Comparison of ENCODE assay signal across 18 cellular contexts in genomic region chr17:16926061-16926511, GRCh38. TPM values are rescaled to one million over a fixed set of nuclear protein-coding genes. Genes with fewer than 3 reads are reported as not detected.
"Had no signal": no experiment of that assay in that cellular context is flagged by ENCODE, and none has a peak within 500 bp of the region (broad histone marks: within the 10 kb centered on the region; RNA-seq: fewer than 3 reads in every experiment).

No MANE protein-coding gene starts in this region.

- ATAC-seq: activated CD8-positive, alpha-beta T cell treated with anti-CD3 and anti-CD28 coated beads, Interleukin-2, amount 10 ng/mL, durations not matched to agents 7 days and 5 days; activated naive CD8-positive, alpha-beta T cell treated with anti-CD3 and anti-CD28 coated beads, Interleukin-2, amount 50 U/mL, for 24 hours; T-helper 17 cell had no signal

- H3K4me1 Mint-ChIP-seq: activated CD4-positive, alpha-beta T cell treated with anti-CD3 and anti-CD28 coated beads, Interleukin-2, amount 10 ng/mL, durations not matched to agents 24 days and 14 days; activated naive CD8-positive, alpha-beta T cell treated with anti-CD3 and anti-CD28 coated beads, Interleukin-2, amount 50 U/mL, for 24 hours; neural crest cell; T-helper 17 cell had no signal

- H3K9me3 ChIP-seq: ovary, tibial nerve had no signal

- H3K4me3 ChIP-seq: ovary, tibial nerve had no signal

- H3K27ac ChIP-seq: ovary, tibial nerve had no signal

- H3K36me3 ChIP-seq: ovary, tibial nerve had no signal

- H3K4me3 Mint-ChIP-seq: activated CD4-positive, alpha-beta T cell treated with anti-CD3 and anti-CD28 coated beads, Interleukin-2, amount 10 ng/mL, durations not matched to agents 24 days and 14 days; activated CD8-positive, alpha-beta T cell treated with anti-CD3 and anti-CD28 coated beads, Interleukin-2, amount 10 ng/mL, durations not matched to agents 7 days and 5 days; activated naive CD8-positive, alpha-beta T cell treated with anti-CD3 and anti-CD28 coated beads, Interleukin-2, amount 50 U/mL, for 24 hours; activated T-helper 1 cell treated with anti-CD3 and anti-CD28 coated beads, Interleukin-12 subunit alpha, Interleukin-12 subunit beta, Interleukin-2, Interleukin-4 antibody, amounts not matched to agents 30 ng/mL and 10 ng/mL and 1 ng/mL, durations not matched to agents 14 hours and 24 hours and 36 hours; neural crest cell; T-helper 17 cell had no signal

- H3K27me3 ChIP-seq: ovary, tibial nerve had no signal

- DNase-seq: activated CD4-positive, alpha-beta T cell treated with anti-CD3 and anti-CD28 coated beads, Interleukin-2, amount 10 ng/mL, durations not matched to agents 24 days and 14 days; activated CD8-positive, alpha-beta T cell treated with anti-CD3 and anti-CD28 coated beads, Interleukin-2, amount 10 ng/mL, durations not matched to agents 7 days and 5 days; activated naive CD4-positive, alpha-beta T cell; activated naive CD8-positive, alpha-beta T cell treated with anti-CD3 and anti-CD28 coated beads, Interleukin-2, amount 50 U/mL, for 24 hours; cerebellar nuclear complex; ovary; stimulated activated CD4-positive, alpha-beta T cell treated with anti-CD3 and anti-CD28 coated beads, Interleukin-15, amount 100 ng/mL, for 24 hours; stimulated activated CD4-positive, alpha-beta T cell treated with anti-CD3 and anti-CD28 coated beads, Interleukin-4, amount 100 ng/mL, for 1 hour; stimulated activated naive CD4-positive, alpha-beta T cell; T-helper 17 cell had no signal

- H3K27me3 Mint-ChIP-seq: activated CD4-positive, alpha-beta T cell treated with anti-CD3 and anti-CD28 coated beads, Interleukin-2, amount 10 ng/mL, durations not matched to agents 24 days and 14 days; activated naive CD8-positive, alpha-beta T cell treated with anti-CD3 and anti-CD28 coated beads, Interleukin-2, amount 50 U/mL, for 24 hours; T-helper 17 cell had no signal

- H3K9me3 Mint-ChIP-seq: activated CD4-positive, alpha-beta T cell treated with anti-CD3 and anti-CD28 coated beads, Interleukin-2, amount 10 ng/mL, durations not matched to agents 24 days and 14 days; activated naive CD8-positive, alpha-beta T cell treated with anti-CD3 and anti-CD28 coated beads, Interleukin-2, amount 50 U/mL, for 24 hours; activated T-helper 1 cell treated with anti-CD3 and anti-CD28 coated beads, Interleukin-12 subunit alpha, Interleukin-12 subunit beta, Interleukin-2, Interleukin-4 antibody, amounts not matched to agents 30 ng/mL and 10 ng/mL and 1 ng/mL, durations not matched to agents 14 hours and 24 hours and 36 hours; neural crest cell had no signal

- H3K27ac Mint-ChIP-seq: activated CD4-positive, alpha-beta T cell treated with anti-CD3 and anti-CD28 coated beads, Interleukin-2, amount 10 ng/mL, durations not matched to agents 24 days and 14 days; activated CD8-positive, alpha-beta T cell treated with anti-CD3 and anti-CD28 coated beads, Interleukin-2, amount 10 ng/mL, durations not matched to agents 7 days and 5 days; activated naive CD8-positive, alpha-beta T cell treated with anti-CD3 and anti-CD28 coated beads, Interleukin-2, amount 50 U/mL, for 24 hours; activated T-helper 1 cell treated with anti-CD3 and anti-CD28 coated beads, Interleukin-12 subunit alpha, Interleukin-12 subunit beta, Interleukin-2, Interleukin-4 antibody, amounts not matched to agents 30 ng/mL and 10 ng/mL and 1 ng/mL, durations not matched to agents 14 hours and 24 hours and 36 hours; T-helper 17 cell had no signal

- FAIRE-seq: frontal cortex had no signal

RNA-seq across cellular contexts. Expression of gene TNFRSF13B, which starts 45.8 kb away (rescaled TPM):
- total RNA-seq: activated CD4-positive, alpha-beta T cell treated with anti-CD3 and anti-CD28 coated beads, Interleukin-2, amount 10 ng/mL, durations not matched to agents 24 days and 14 days; activated CD8-positive, alpha-beta T cell treated with anti-CD3 and anti-CD28 coated beads, Interleukin-2, amount 10 ng/mL, durations not matched to agents 7 days and 5 days; activated T-helper 1 cell treated with anti-CD3 and anti-CD28 coated beads, Interleukin-12 subunit alpha, Interleukin-12 subunit beta, Interleukin-2, Interleukin-4 antibody, amounts not matched to agents 30 ng/mL and 10 ng/mL and 1 ng/mL, durations not matched to agents 14 hours and 24 hours and 36 hours; aorta; dermis microvascular lymphatic vessel endothelial cell; epithelial cell of proximal tubule; frontal cortex; neural crest cell; ovary; subcutaneous adipose tissue; tibial nerve had no signal
